25 cellular contexts compared by ENCODE assay signal in genomic region chr10:61010863-61011262, GRCh38.
"Had no signal": no experiment of that assay in that cellular context is flagged by ENCODE, and none has a peak within 500 bp of the region (broad histone marks: within the 10 kb centered on the region; RNA-seq: fewer than 3 reads in every experiment).

No MANE protein-coding gene starts in this region.

- H3K36me3 ChIP-seq: neural progenitor cell, ovary, stomach, thoracic aorta, thyroid gland, tibial nerve, upper lobe of left lung, uterus had no signal

- H3K27me3 ChIP-seq: neural progenitor cell, ovary, stomach, thyroid gland, tibial nerve, upper lobe of left lung, uterus had no signal

- H3K4me1 ChIP-seq: neural progenitor cell, parathyroid adenoma, psoas muscle, thyroid gland, tibial nerve, upper lobe of left lung, uterus had no signal

- H3K27ac ChIP-seq: neural progenitor cell, ovary, parathyroid adenoma, psoas muscle, skin epidermis, stomach, thoracic aorta, thyroid gland, tibial nerve, upper lobe of left lung, uterus had no signal

- ATAC-seq: naive thymus-derived CD4-positive, alpha-beta T cell; natural killer cell; psoas muscle; right cardiac atrium; sciatic nerve; stimulated activated effector memory CD8-positive, alpha-beta T cell treated with anti-CD3 and anti-CD28 coated beads, Interleukin-12 subunit alpha, Interleukin-12 subunit beta, amount 100 ng/mL, for 72 hours; stimulated activated naive B cell treated with anti-CD40 and anti-IgM and Interleukin-4, amounts not matched to agents 10 μg/mL and 1 μg/mL and 100 μg/mL, for 72 hours had no signal

- H3K4me3 ChIP-seq: neural progenitor cell, ovary, psoas muscle, skin epidermis, stomach, thoracic aorta, thyroid gland, tibial nerve, upper lobe of left lung, uterus had no signal

- H3K9me3 ChIP-seq: ovary, psoas muscle, stomach, thoracic aorta, thyroid gland, tibial nerve, upper lobe of left lung, uterus had no signal

- H3K9ac ChIP-seq: neural progenitor cell, parathyroid adenoma had no signal

- H3K79me2 ChIP-seq: parathyroid adenoma had no signal

- H3K4me2 ChIP-seq: neural progenitor cell had no signal

- DNase-seq: naive thymus-derived CD4-positive, alpha-beta T cell; natural killer cell; occipital lobe; ovary; posterior cingulate gyrus; psoas muscle; right cardiac atrium; stimulated activated CD4-positive, alpha-beta T cell treated with anti-CD3 and anti-CD28 coated beads, Interleukin-15, amount 100 ng/mL, for 24 hours; stimulated activated CD4-positive, alpha-beta T cell treated with anti-CD3 and anti-CD28 coated beads, Interleukin-2, amount 100 ng/mL, for 24 hours; stimulated activated CD4-positive, alpha-beta T cell treated with anti-CD3 and anti-CD28 coated beads, Interleukin-2, amount 100 ng/mL, for 48 hours; stimulated activated CD4-positive, alpha-beta T cell treated with anti-CD3 and anti-CD28 coated beads, Interleukin-4, amount 100 ng/mL, for 24 hours; stimulated activated naive B cell treated with anti-CD40 and anti-IgM and Interleukin-4, amounts not matched to agents 10 μg/mL and 1 μg/mL and 100 μg/mL, for 72 hours; stimulated activated naive CD4-positive, alpha-beta T cell treated with Interleukin-2 at 50 U/mL for 16 hours; stomach; thyroid gland; trophoblast cell; upper lobe of left lung; uterus had no signal

- H2AFZ ChIP-seq: neural progenitor cell, parathyroid adenoma had no signal
